In the genomic region with DNA sequence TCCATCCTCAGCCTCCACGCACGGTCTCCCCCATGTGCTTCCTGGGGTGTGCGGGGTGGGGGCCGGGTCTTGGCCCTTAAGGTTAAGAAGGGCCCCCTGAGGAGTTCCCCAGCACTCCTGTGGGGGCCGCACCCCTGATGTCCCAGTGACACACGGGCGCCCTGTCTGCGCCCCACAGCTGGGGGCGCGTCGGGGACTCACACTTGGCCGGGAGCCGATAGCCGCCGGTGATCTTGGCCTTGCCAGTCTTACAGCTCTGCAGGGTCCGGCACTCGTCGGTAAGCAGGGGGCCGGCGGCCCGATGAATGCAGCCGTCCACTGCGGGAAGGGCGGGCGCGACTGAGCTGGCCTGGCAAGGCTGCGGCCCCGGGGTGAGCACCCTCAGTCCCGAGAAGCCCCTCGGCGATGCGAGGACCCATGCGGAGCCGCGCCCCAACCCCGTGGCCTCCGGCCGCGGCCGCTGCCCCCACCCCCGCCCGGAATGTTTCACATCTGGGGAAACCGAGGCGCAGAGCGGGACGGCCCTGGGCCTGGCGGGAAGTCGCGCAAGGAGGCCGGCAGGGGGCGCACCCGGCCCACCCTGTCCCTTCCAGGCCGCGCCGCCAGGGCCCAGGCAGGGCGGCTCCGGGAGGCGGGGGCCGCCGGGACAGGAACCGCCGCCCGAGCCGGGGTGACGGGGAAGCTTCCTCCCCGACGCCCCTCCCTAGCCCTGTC, we compare ENCODE assay signal across 9 cellular contexts. TPM values are rescaled to one million over a fixed set of nuclear protein-coding genes. Genes with fewer than 3 reads are reported as not detected.
DNase-seq lines count a peak whose midpoint lies in the region; ATAC-seq and TF ChIP-seq lines count a peak whose summit lies in the region.
"Had no signal": no experiment of that assay in that cellular context is flagged by ENCODE, and none has a peak within 500 bp of the region (broad histone marks: within the 10 kb centered on the region; RNA-seq: fewer than 3 reads in every experiment).

No MANE protein-coding gene starts in this region.

- no peak for ATAC-seq in HG03196 (IDR thresholded peaks at IDR 0.05; ENCODE audit: unreplicated experiment)

- H3K27ac ChIP-seq in HUES64 (ENCODE audit: low read depth, low read length) = no peak overlapping the region
- H3K27ac ChIP-seq in muscle layer of colon (ENCODE audit: low read depth, low read length) = peak overlapping the region; percentile 49
- H3K27ac ChIP-seq: SJSA1 had no signal

- H3K9me3 ChIP-seq in HUES64 (ENCODE audit: insufficient read depth, low read depth, low read length) (no peaks in the 10 kb centered on the region), muscle layer of colon (ENCODE audit: low read length) (no peaks in the 10 kb centered on the region)
- H3K9me3 ChIP-seq: SJSA1 had no signal

- H3K9ac ChIP-seq in HUES64 (ENCODE audit: low read depth, low read length) = no peak overlapping the region; the same call in 1 of the 2 replicates
- no peak overlapping the region for H3K9ac ChIP-seq in muscle layer of colon (ENCODE audit: low read length)

- WGBS in HUES64 = 1% methylated on average over 67 of the region's 67 CpGs

- peak; percentile 63 for TF ChIP-seq CTCF in GM12864 (IDR thresholded peaks at IDR 0.05; ENCODE audit: low read depth, low read length, missing control alignments)
- TF ChIP-seq CTCF in epithelial cell of proximal tubule (conservative IDR thresholded peaks at IDR 0.05; ENCODE audit: low read depth, low read length) = peak; percentile 46

- DNase-seq in GM12864 (ENCODE audit: low read depth) (peak; percentile 18), epithelial cell of proximal tubule (ENCODE audit: low read depth) (no peak), cortex of kidney (lab: John Stamatoyannopoulos, UW) (no peak)
- peak; percentile 80 for DNase-seq in activated T-cell treated with anti-CD3 and anti-CD28 coated beads, Interleukin-2, amount 50 U/mL, for 1 hour
- peak; percentile 27 to 41 for DNase-seq in stimulated activated CD8-positive, alpha-beta memory T cell treated with anti-CD3 and anti-CD28 coated beads, Interleukin-7, amount 100 ng/mL, for 1 hour (ENCODE audit: low read depth in 2 of 2)

- H3K4me1 ChIP-seq in HUES64 (ENCODE audit: insufficient read depth, low read length) (peaks cover 7% of the 10 kb centered on the region; the same call in 1 of the 2 replicates), muscle layer of colon (ENCODE audit: insufficient read depth, low read length) (peaks cover 7% of the 10 kb centered on the region)

- peaks cover 29% of the 10 kb centered on the region for H3K36me3 ChIP-seq in HUES64 (ENCODE audit: insufficient read depth, low read length)
- H3K36me3 ChIP-seq in muscle layer of colon (ENCODE audit: insufficient read depth, low read length) = peaks cover 18% of the 10 kb centered on the region

- H3K4me3 ChIP-seq in GM12864 (ENCODE audit: low read depth, low read length) (no peak overlapping the region; the same call in 1 of the 2 replicates), HUES64 (ENCODE audit: low read length) (peak overlapping the region; percentile 60), epithelial cell of proximal tubule (ENCODE audit: low read depth, low read length) (peak overlapping the region; percentile 6), muscle layer of colon (ENCODE audit: low read depth in 1 of 2, low read length in 2 of 2) (peak overlapping the region; percentile 43 to 56)
- H3K4me3 ChIP-seq: SJSA1 had no signal

- H3K27me3 ChIP-seq in HUES64 (ENCODE audit: insufficient read depth, low read length) (peaks cover 21% of the 10 kb centered on the region), muscle layer of colon (ENCODE audit: control insufficient read depth in 1 of 2, insufficient read depth in 2 of 2, low read length in 2 of 2) (peaks cover 0 to 8% of the 10 kb centered on the region in 2 donors)
- H3K27me3 ChIP-seq: SJSA1 had no signal

RNA-seq across cellular contexts. Expression of a gene that starts 13.9 kb away (rescaled TPM):
- polyA plus RNA-seq in HUES64 (2013, experiment 1 of 2) = 120 TPM
- 114 TPM for polyA plus RNA-seq in HUES64 (2013, experiment 2 of 2)
- 109 and 204 TPM in 2 replicates for total RNA-seq in epithelial cell of proximal tubule

RNA-seq across cellular contexts. Expression of a gene that starts 25.8 kb away (rescaled TPM):
- polyA plus RNA-seq in HUES64 (2013, experiment 1 of 2) = 427 TPM
- 435 TPM for polyA plus RNA-seq in HUES64 (2013, experiment 2 of 2)
- total RNA-seq in epithelial cell of proximal tubule = 539 and 593 TPM in 2 replicates

RNA-seq across cellular contexts. Expression of a gene that starts 35.5 kb away (rescaled TPM):
- 0.45 TPM for polyA plus RNA-seq in HUES64 (2013, experiment 1 of 2)
- 0.57 TPM for polyA plus RNA-seq in HUES64 (2013, experiment 2 of 2)
- not detected in 2 replicates for total RNA-seq in epithelial cell of proximal tubule

Comparison
In these comparisons a context has a peak if more than half of its experiments do, and no peak if none do; other contexts are left out.
1. DNase-seq: peak in GM12864 (single experiment), activated T-cell treated with anti-CD3 and anti-CD28 coated beads, Interleukin-2, amount 50 U/mL, for 1 hour (single experiment) and stimulated activated CD8-positive, alpha-beta memory T cell treated with anti-CD3 and anti-CD28 coated beads, Interleukin-7, amount 100 ng/mL, for 1 hour (2 of 2); none in epithelial cell of proximal tubule (single experiment) and cortex of kidney (single experiment).